1 cellular context compared by ENCODE assay signal in genomic region chr1:50976890-50977574, GRCh38.
TF ChIP-seq lines count a peak whose summit lies in the region.

No MANE protein-coding gene starts in this region.

TF ChIP-seq in HEK293, 187 proteins besides CTCF, POLR2A, EP300 and RAD21 (continued from another document and continues in another):
- TF ChIP-seq ZBTB11 (tag by site-specific recombination; conservative IDR thresholded peaks at IDR 0.05; ENCODE audit: low read depth): 0 out of 2 replicates have a peak, but pooled peaks have one; percentile 10
- TF ChIP-seq ZSCAN30 (tag by site-specific recombination; IDR thresholded peaks at IDR 0.05): no peak
- TF ChIP-seq ZNF26 (tag by site-specific recombination; IDR thresholded peaks at IDR 0.05): no peak
- no peak for TF ChIP-seq ZNF529 (tag by site-specific recombination; IDR thresholded peaks at IDR 0.05; ENCODE audit: insufficient replicate concordance)
- TF ChIP-seq SALL2 (tag by site-specific recombination; IDR thresholded peaks at IDR 0.05; ENCODE audit: borderline replicate concordance): no peak
- TF ChIP-seq ZBTB8A (tag by site-specific recombination; IDR thresholded peaks at IDR 0.05): peak; percentile 78; the same call in 1 of the 2 replicates
- no peak for TF ChIP-seq ZNF571 (tag by site-specific recombination; IDR thresholded peaks at IDR 0.05)
- no peak for TF ChIP-seq ZNF112 (tag by site-specific recombination; IDR thresholded peaks at IDR 0.05)
- TF ChIP-seq ZNF266 (tag by site-specific recombination; IDR thresholded peaks at IDR 0.05; ENCODE audit: low read depth): no peak
- no peak for TF ChIP-seq ZNF433 (tag by site-specific recombination; IDR thresholded peaks at IDR 0.05; ENCODE audit: low read depth)
- TF ChIP-seq MEIS1 (CRISPR knock-in tag; IDR thresholded peaks at IDR 0.05; ENCODE audit: borderline replicate concordance): no peak
- no peak for TF ChIP-seq ZNF138 (tag by site-specific recombination; IDR thresholded peaks at IDR 0.05; ENCODE audit: borderline replicate concordance)
- TF ChIP-seq ZBTB44 (tag by site-specific recombination; IDR thresholded peaks at IDR 0.05): no peak
- no peak for TF ChIP-seq EGR2 (tag by site-specific recombination; IDR thresholded peaks at IDR 0.05; ENCODE audit: low read depth)
- TF ChIP-seq ZSCAN4 (tag by site-specific recombination; IDR thresholded peaks at IDR 0.05): no peak
- TF ChIP-seq SCRT2 (tag by site-specific recombination; IDR thresholded peaks at IDR 0.05): no peak
- TF ChIP-seq ZBTB1 (tag by site-specific recombination; IDR thresholded peaks at IDR 0.05): no peak
- TF ChIP-seq ZNF394 (tag by site-specific recombination; IDR thresholded peaks at IDR 0.05; ENCODE audit: borderline replicate concordance): no peak
- peak; percentile 95 for TF ChIP-seq PRDM10 (tag by site-specific recombination; IDR thresholded peaks at IDR 0.05)
- TF ChIP-seq PRDM1 (tag by site-specific recombination; IDR thresholded peaks at IDR 0.05): 0 out of 2 replicates have a peak, but pooled peaks have one; percentile 17
- no peak for TF ChIP-seq ZNF830 (tag by site-specific recombination; IDR thresholded peaks at IDR 0.05; ENCODE audit: low read depth)
- TF ChIP-seq ZNF19 (tag by site-specific recombination; IDR thresholded peaks at IDR 0.05; ENCODE audit: low read depth): no peak
- TF ChIP-seq ZNF639 (tag by site-specific recombination; IDR thresholded peaks at IDR 0.05): no peak
- TF ChIP-seq REST (tag by site-specific recombination; IDR thresholded peaks at IDR 0.05): no peak
- no peak for TF ChIP-seq ZBTB21 (tag by site-specific recombination; IDR thresholded peaks at IDR 0.05)
- TF ChIP-seq ZNF223 (tag by site-specific recombination; IDR thresholded peaks at IDR 0.05): no peak
- TF ChIP-seq OVOL3 (tag by site-specific recombination; IDR thresholded peaks at IDR 0.05): 0 out of 2 replicates have a peak, but pooled peaks have one; percentile 59
- TF ChIP-seq ZBTB26 (tag by site-specific recombination; optimal IDR thresholded peaks at IDR 0.05): no peak
- peak; percentile 78 for TF ChIP-seq IKZF3 (tag by site-specific recombination; IDR thresholded peaks at IDR 0.05)
- TF ChIP-seq ZNF580 (tag by site-specific recombination; IDR thresholded peaks at IDR 0.05): no peak
- TF ChIP-seq ZNF274 (IDR thresholded peaks at IDR 0.05; ENCODE audit: low read length): no peak
- no peak for TF ChIP-seq ZNF274 (tag by site-specific recombination; IDR thresholded peaks at IDR 0.05; ENCODE audit: borderline replicate concordance)
- TF ChIP-seq TRIM28 (IDR thresholded peaks at IDR 0.05; ENCODE audit: borderline replicate concordance, low read length): no peak
- TF ChIP-seq ZBTB17 (tag by site-specific recombination; IDR thresholded peaks at IDR 0.05): peak; percentile 58; the same call in 1 of the 2 replicates
- TF ChIP-seq ZNF677 (tag by site-specific recombination; IDR thresholded peaks at IDR 0.05): no peak
- no peak for TF ChIP-seq ZNF132 (tag by site-specific recombination; IDR thresholded peaks at IDR 0.05; ENCODE audit: borderline replicate concordance)
- no peak for TF ChIP-seq ZNF248 (tag by site-specific recombination; IDR thresholded peaks at IDR 0.05)
- TF ChIP-seq ZNF521 (tag by site-specific recombination; IDR thresholded peaks at IDR 0.05): no peak
- TF ChIP-seq PBX3 (CRISPR knock-in tag; IDR thresholded peaks at IDR 0.05): no peak
